8 cellular contexts compared by ENCODE assay signal in the genomic region with DNA sequence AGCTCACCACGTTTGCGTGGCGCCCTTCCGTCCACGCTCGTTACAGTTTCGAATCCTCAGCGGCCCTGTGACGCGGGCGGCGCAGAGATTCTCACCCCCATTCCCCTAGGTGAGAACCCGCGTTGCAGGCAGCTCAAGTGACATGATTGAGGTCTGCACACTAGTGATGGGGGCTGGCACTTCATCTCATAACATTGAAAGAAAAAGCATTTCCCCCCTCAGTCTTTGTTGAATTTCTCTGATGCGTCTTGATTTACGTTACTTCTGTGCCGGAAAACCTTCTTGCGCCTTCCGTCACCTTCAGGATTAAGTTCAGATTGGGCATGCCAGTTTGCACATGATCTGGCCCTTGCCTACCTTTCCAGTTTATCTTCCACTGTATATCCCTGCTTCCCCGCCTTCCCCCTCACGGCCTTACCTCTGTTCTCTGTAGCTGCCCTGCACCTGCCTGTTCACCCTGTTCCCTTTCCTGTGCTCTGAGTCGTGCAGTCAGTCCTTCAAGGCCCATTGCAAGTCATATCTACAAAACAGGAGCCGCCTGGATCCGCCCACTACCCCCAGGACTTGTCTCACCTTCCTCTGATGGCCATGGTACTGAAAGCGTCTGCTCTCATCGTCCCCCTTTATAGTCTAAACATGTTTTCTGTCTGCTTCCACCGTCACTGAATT. TPM values are rescaled to one million over a fixed set of nuclear protein-coding genes. Genes with fewer than 3 reads are reported as not detected.
DNase-seq lines count a peak whose midpoint lies in the region; ATAC-seq and TF ChIP-seq lines count a peak whose summit lies in the region.

No MANE protein-coding gene starts in this region.

- H3K36me3 ChIP-seq in GM23338 (ENCODE audit: insufficient read depth) = peaks cover 24% of the 10 kb centered on the region
- H3K36me3 ChIP-seq in esophagus squamous epithelium = peaks cover 5 to 23% (median 8%) of the 10 kb centered on the region in 3 donors

- H3K4me2 ChIP-seq in GM23338 = peak overlapping the region; percentile 95

- TSS peak; percentile 30 for BruUV-seq in Calu3 (replicated peaks; lab: Mats Ljungman, UMichigan)

- H4K20me1 ChIP-seq in GM23338 (replicated peaks; ENCODE audit: insufficient read depth) = peaks cover 33% of the 10 kb centered on the region

- H3K9me3 Mint-ChIP-seq in Calu3 (ENCODE audit: low read depth, unreplicated experiment) (no peaks in the 10 kb centered on the region), GM23338 (no peaks in the 10 kb centered on the region), osteocyte (ENCODE audit: unreplicated experiment) (no peaks in the 10 kb centered on the region), type B pancreatic cell (no peaks in the 10 kb centered on the region)

- DNase-seq in Calu3 = peak; percentile 39
- peak; percentile 39 for DNase-seq in GM23338 (ENCODE audit: low spot score)
- peak; percentile 17 for DNase-seq in NCI-H774 (lab: John Stamatoyannopoulos, UW)
- DNase-seq in activated T-cell treated with anti-CD3 and anti-CD28 coated beads for 48 hours (ENCODE audit: low read depth) = peak; percentile 50
- no peak for DNase-seq in esophagus squamous epithelium (lab: John Stamatoyannopoulos, UW)
- DNase-seq in osteocyte (ENCODE audit: extremely low spot score, unreplicated experiment) = no peak
- no peak for DNase-seq in type B pancreatic cell (ENCODE audit: extremely low spot score, unreplicated experiment)
- no peak for DNase-seq in T1000 (lab: John Stamatoyannopoulos, UW)

- no peaks in the 10 kb centered on the region for H3K9me3 ChIP-seq in esophagus squamous epithelium

- H3K4me3 ChIP-seq in GM23338 (peak overlapping the region; percentile 86), esophagus squamous epithelium (peak overlapping the region; percentile 67 to 94 (median 84))

- no peak overlapping the region for H2AFZ ChIP-seq in GM23338

- peaks cover 42% of the 10 kb centered on the region for H3K4me1 Mint-ChIP-seq in Calu3 (ENCODE audit: low read depth, unreplicated experiment)
- peaks cover 21% of the 10 kb centered on the region for H3K4me1 Mint-ChIP-seq in GM23338
- H3K4me1 Mint-ChIP-seq in osteocyte (ENCODE audit: unreplicated experiment) = peaks cover 39% of the 10 kb centered on the region
- peaks cover 37% of the 10 kb centered on the region for H3K4me1 Mint-ChIP-seq in type B pancreatic cell (ENCODE audit: unreplicated experiment)

- peaks cover 54% of the 10 kb centered on the region for H3K79me2 ChIP-seq in GM23338 (replicated peaks; ENCODE audit: insufficient read depth)

- H3K27ac ChIP-seq in GM23338 (ENCODE audit: low read depth) (no peak overlapping the region), esophagus squamous epithelium (peak overlapping the region; percentile 92 to 97 (median 96))

- CTCF ChIA-PET in Calu3 (lab: Charles Lee) = interaction anchor here (0.6 to 2.2 kb wide), 6 partner anchors 8 to 118 kb away, joined by 3 to 9 read pairs (median 4); partner anchors contain the start of gene CITED4

- no peak for TF ChIP-seq POLR2A in esophagus squamous epithelium (IDR thresholded peaks at IDR 0.05)

- peaks cover 50% of the 10 kb centered on the region for H3K36me3 Mint-ChIP-seq in Calu3 (ENCODE audit: insufficient read depth, unreplicated experiment)
- peaks cover 34% of the 10 kb centered on the region for H3K36me3 Mint-ChIP-seq in GM23338 (ENCODE audit: low read depth)
- H3K36me3 Mint-ChIP-seq in osteocyte (ENCODE audit: unreplicated experiment) = peaks cover 6% of the 10 kb centered on the region
- peaks cover 9% of the 10 kb centered on the region for H3K36me3 Mint-ChIP-seq in type B pancreatic cell

- peaks cover 24% of the 10 kb centered on the region for H3K4me1 ChIP-seq in GM23338 (ENCODE audit: insufficient read depth)
- H3K4me1 ChIP-seq in esophagus squamous epithelium = peaks cover 9 to 65% (median 33%) of the 10 kb centered on the region in 3 donors

- H3K4me3 Mint-ChIP-seq in Calu3 (ENCODE audit: low read depth, unreplicated experiment) (peak overlapping the region; percentile 87), GM23338 (peak overlapping the region; percentile 86), osteocyte (ENCODE audit: unreplicated experiment) (peak overlapping the region; percentile 88), type B pancreatic cell (peak overlapping the region; percentile 94)

- ATAC-seq in GM23338 = peak; percentile 3

- 12 to 20% methylated on average over 15 to 26 of the region's 27 CpGs for WGBS in esophagus squamous epithelium, 2 donors

- intact Hi-C loops in Calu3 (cut with micrococcal nuclease; ENCODE audit: unreplicated experiment) = loop anchor here (10.0 kb wide), 1 partner anchor 446 kb away; the partner anchor contains the start of gene ZNF684
- intact Hi-C loops in esophagus squamous epithelium (cut with DNase I) = no loop called here

- H3K27me3 ChIP-seq in GM23338 (ENCODE audit: insufficient read depth) (no peaks in the 10 kb centered on the region), esophagus squamous epithelium (no peaks in the 10 kb centered on the region)

- H3K27ac Mint-ChIP-seq in Calu3 (ENCODE audit: unreplicated experiment) (peak overlapping the region; percentile 85), GM23338 (peak overlapping the region; percentile 87), osteocyte (ENCODE audit: unreplicated experiment) (peak overlapping the region; percentile 74), type B pancreatic cell (peak overlapping the region; percentile 92)

- H3F3A ChIP-seq in GM23338 (replicated peaks; ENCODE audit: low read depth) = 0 out of 2 replicates have a peak, but pooled peaks cover 3% of the 10 kb centered on the region

- H3K9me2 ChIP-seq in GM23338 (ENCODE audit: insufficient read depth) = no peaks in the 10 kb centered on the region

- TF ChIP-seq CTCF in Calu3 (IDR thresholded peaks at IDR 0.05; ENCODE audit: unreplicated experiment) = no peak
- TF ChIP-seq CTCF in GM23338 (conservative IDR thresholded peaks at IDR 0.05; ENCODE audit: low read depth in 2 of 2) = no peak
- TF ChIP-seq CTCF in esophagus squamous epithelium (IDR thresholded peaks at IDR 0.05) = no peak
- TF ChIP-seq CTCF in osteocyte (IDR thresholded peaks at IDR 0.05) = no peak
- no peak for TF ChIP-seq CTCF in type B pancreatic cell (conservative IDR thresholded peaks at IDR 0.05)

- H3K27me3 Mint-ChIP-seq in Calu3 (ENCODE audit: unreplicated experiment) (no peaks in the 10 kb centered on the region), GM23338 (ENCODE audit: insufficient read depth, low read depth, poor library complexity) (peaks cover 8% of the 10 kb centered on the region), osteocyte (ENCODE audit: unreplicated experiment) (no peaks in the 10 kb centered on the region), type B pancreatic cell (no peaks in the 10 kb centered on the region)

TF ChIP-seq in GM23338, 12 proteins besides CTCF, POLR2A, EP300 and RAD21 (continues in another document):
- TF ChIP-seq NANOG (IDR thresholded peaks at IDR 0.05; ENCODE audit: borderline replicate concordance) (no peak), POLR2AphosphoS5 (IDR thresholded peaks at IDR 0.05; ENCODE audit: low read depth) (no peak), STAT1 (IDR thresholded peaks at IDR 0.05; ENCODE audit: unreplicated experiment) (no peak), REST (IDR thresholded peaks at IDR 0.05; ENCODE audit: unreplicated experiment) (no peak), JUNB (IDR thresholded peaks at IDR 0.05; ENCODE audit: unreplicated experiment) (no peak)
- TF ChIP-seq, protein P1, sequence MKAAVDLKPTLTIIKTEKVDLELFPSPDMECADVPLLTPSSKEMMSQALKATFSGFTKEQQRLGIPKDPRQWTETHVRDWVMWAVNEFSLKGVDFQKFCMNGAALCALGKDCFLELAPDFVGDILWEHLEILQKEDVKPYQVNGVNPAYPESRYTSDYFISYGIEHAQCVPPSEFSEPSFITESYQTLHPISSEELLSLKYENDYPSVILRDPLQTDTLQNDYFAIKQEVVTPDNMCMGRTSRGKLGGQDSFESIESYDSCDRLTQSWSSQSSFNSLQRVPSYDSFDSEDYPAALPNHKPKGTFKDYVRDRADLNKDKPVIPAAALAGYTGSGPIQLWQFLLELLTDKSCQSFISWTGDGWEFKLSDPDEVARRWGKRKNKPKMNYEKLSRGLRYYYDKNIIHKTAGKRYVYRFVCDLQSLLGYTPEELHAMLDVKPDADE (IDR thresholded peaks at IDR 0.05) = no peak

RNA-seq across cellular contexts. Expression of gene CTPS1, which starts 1.1 kb away (rescaled TPM):
- 73.2 and 85.9 TPM in 2 replicates for total RNA-seq in Calu3 (2022)
- 93.3 and 93.9 TPM in 2 replicates for total RNA-seq in GM23338 (2014; rRNA removed; shearing (Covaris generic))
- 30.6 and 31.8 TPM in 2 replicates for polyA plus RNA-seq in GM23338 (2016; fragmentation: Nextera tagmentation; extraction: Ambion mirVana)
- 10 to 100 TPM; 14.6 to 42.8 (median 23.7) TPM for total RNA-seq in esophagus squamous epithelium
- total RNA-seq in osteocyte = 25.6 and 27.7 TPM in 2 replicates
- total RNA-seq in type B pancreatic cell (ENCODE audit: low replicate concordance) = 34.3 and 60.5 TPM in 2 replicates

RNA-seq across cellular contexts. Expression of gene SLFNL1, which starts 40.9 kb away (rescaled TPM):
- total RNA-seq in Calu3 (2022) (0.52 and 0.83 TPM in 2 replicates), esophagus squamous epithelium (under 1 TPM in 2 of 4 donors, not detected in 2; 0.49 to 0.76 TPM), osteocyte (0.29 and 0.30 TPM in 2 replicates), type B pancreatic cell (ENCODE audit: low replicate concordance) (0.14 and 0.60 TPM in 2 replicates)
- 0.14 TPM in 1 of 2 replicates, not detected in the other for total RNA-seq in GM23338 (2014; rRNA removed; shearing (Covaris generic))
- 0.19 and 0.29 TPM in 2 replicates for polyA plus RNA-seq in GM23338 (2016; fragmentation: Nextera tagmentation; extraction: Ambion mirVana)

Comparison
In these comparisons a context has a peak if more than half of its experiments do, and no peak if none do; other contexts are left out.
1. DNase-seq: peak in Calu3 (single experiment), GM23338 (single experiment), NCI-H774 (single experiment) and activated T-cell treated with anti-CD3 and anti-CD28 coated beads for 48 hours (single experiment); none in esophagus squamous epithelium (single experiment), osteocyte (single experiment), type B pancreatic cell (single experiment) and T1000 (single experiment).
2. Peak in every context shown above with its lines, with median percentiles within 50 percentile points of each other: H3K27ac Mint-ChIP-seq and H3K4me3 Mint-ChIP-seq.